In the genomic region with DNA sequence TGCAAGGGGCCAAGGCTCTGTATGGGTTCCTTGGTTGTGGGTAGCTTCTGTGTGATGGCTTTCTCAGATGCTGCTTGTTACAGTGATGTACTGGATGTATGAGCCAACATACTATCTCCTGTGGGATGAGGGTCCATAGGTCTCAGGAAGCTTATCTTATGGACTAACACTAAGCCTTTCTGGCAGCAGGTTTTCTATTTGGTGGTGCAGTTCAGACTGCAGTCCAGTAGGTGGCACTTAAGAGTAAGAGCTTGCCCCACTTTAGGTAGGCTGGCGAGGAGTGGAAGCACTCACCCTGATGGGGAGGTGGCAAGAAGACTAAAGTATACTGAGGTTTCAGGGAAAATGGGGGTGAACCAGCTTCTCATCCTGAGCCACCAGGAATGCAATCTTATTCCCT, we compare ENCODE assay signal across 8 cellular contexts.
DNase-seq lines count a peak whose midpoint lies in the region; ATAC-seq, FAIRE-seq and TF ChIP-seq lines count a peak whose summit lies in the region.

No MANE protein-coding gene starts in this region.

- no peaks in the 10 kb centered on the region for H3K36me3 ChIP-seq in GM12878 (ENCODE audit: control insufficient read depth in 2 of 2, insufficient read depth in 2 of 2, low read length in 1 of 2)

- no peak for TF ChIP-seq EP300 in GM12878 (IDR thresholded peaks at IDR 0.05; ENCODE audit: borderline replicate concordance in 1 of 2, control insufficient read depth in 1 of 2, low read depth in 2 of 2, low read length in 2 of 2)

- POLR2A ChIA-PET in GM12878 (lab: Charles Lee): no interaction called here

- CTCF ChIA-PET in GM12878 (lab: Yijun Ruan, JAX): interaction anchor here (0.5 to 2.7 kb wide), 20 partner anchors 9 to 1602 kb away, joined by 3 to 23 read pairs (median 4); no protein-coding TSS in a partner anchor

- no peaks in the 10 kb centered on the region for H3K79me2 ChIP-seq in GM12878 (ENCODE audit: control insufficient read depth, insufficient read depth, low read length)

- intact Hi-C loops in GM12878 (cut with micrococcal nuclease; ENCODE audit: unreplicated experiment): loop anchor here (2.0 to 5.0 kb wide), 2 partner anchors 209 to 403 kb away; no protein-coding TSS in a partner anchor

- H3K4me3 ChIP-seq in GM12865 (ENCODE audit: low read depth, low read length) (no peak overlapping the region), GM12878 (no peak overlapping the region)

- in situ Hi-C loops in ACHN (cut with HindIII; ENCODE audit: low pct_ligation_motif_present, low pct_unique_long_range_greater_than_20kb, low sequenced_read_pairs): no loop called here
- in situ Hi-C loops in GM12878 (cut with MboI): loop anchor here (10.0 kb wide), 2 partner anchors 205 to 1565 kb away; no protein-coding TSS in a partner anchor

- no peaks in the 10 kb centered on the region; the same call in 1 of the 2 replicates for H3K4me1 ChIP-seq in GM12878 (ENCODE audit: control insufficient read depth, insufficient read depth, low read length)

- H4K20me1 ChIP-seq in GM12878 (ENCODE audit: control insufficient read depth, insufficient read depth): no peaks in the 10 kb centered on the region

- TF ChIP-seq RAD21 in GM12878 (IDR thresholded peaks at IDR 0.05; ENCODE audit: insufficient read depth, low read depth, low read length): peak; percentile 71

- H3K9ac ChIP-seq in GM12878 (ENCODE audit: control insufficient read depth, insufficient read depth, low read length): no peak overlapping the region

- H3K27me3 ChIP-seq in GM12878 (replicated peaks in 1 of 2; ENCODE audit: control insufficient read depth in 2 of 2, insufficient read depth in 2 of 2, low read length in 1 of 2): no peaks in the 10 kb centered on the region; a peak in 1 of 4 replicates

- peak; percentile 49 for ATAC-seq in HG02884 (IDR thresholded peaks at IDR 0.05; ENCODE audit: unreplicated experiment)
- peak; percentile 85 for ATAC-seq in GM12878

- FAIRE-seq in GM12878 (lab: Jason Lieb, UNC): peak; percentile 23

- RAD21 ChIA-PET in GM12878 (lab: Charles Lee; ENCODE audit: unreplicated experiment): interaction anchor here (0.7 to 2.0 kb wide), 3 partner anchors 205 to 1551 kb away, joined by 3 to 16 read pairs (median 3); no protein-coding TSS in a partner anchor

- no peaks in the 10 kb centered on the region for H3K9me3 ChIP-seq in GM12878 (replicated peaks; ENCODE audit: control insufficient read depth, insufficient read depth, low read length)

- H2AFZ ChIP-seq in GM12878 (ENCODE audit: control insufficient read depth, low read depth, low read length): no peak overlapping the region

- H3K27ac ChIP-seq in GM12878 (ENCODE audit: control insufficient read depth, insufficient read depth): no peak overlapping the region

- TF ChIP-seq CTCF in GM12865 (IDR thresholded peaks at IDR 0.05; ENCODE audit: insufficient read depth, low read depth, low read length, missing control alignments) (peak; percentile 60), GM12878 (IDR thresholded peaks at IDR 0.05 in 2 of 3, conservative IDR thresholded peaks at IDR 0.05 in 1 of 3; ENCODE audit: control insufficient read depth in 2 of 3, extremely low read depth in 1 of 3, insufficient read depth in 1 of 3, low read depth in 3 of 3, low read length in 3 of 3) (peak; percentile 70 to 83 (median 80))

- no TSS peak for BruUV-seq in GM12878 (replicated peaks; lab: Mats Ljungman, UMichigan)

- DNase-seq in ACHN (peak; percentile 5), GM12865 (ENCODE audit: low read depth) (peak; percentile 65), OCI-M1 (lab: John Stamatoyannopoulos, UW) (peak; percentile 66), GM12878 (ENCODE audit: low read depth, low spot score) (peak; percentile 1), lung microvascular endothelial cell (ENCODE audit: low read depth in 2 of 2) (peak; percentile 46 to 59), NCI-H187 (lab: John Stamatoyannopoulos, UW) (no peak), NCI-H2029 (lab: John Stamatoyannopoulos, UW) (no peak)

- H3K4me2 ChIP-seq in GM12878 (ENCODE audit: control insufficient read depth, insufficient read depth): no peak overlapping the region

- TF ChIP-seq POLR2A in GM12878 (IDR thresholded peaks at IDR 0.05; ENCODE audit: low read depth, low read length): no peak

- SMC1A ChIA-PET in GM12878 (lab: Charles Lee; ENCODE audit: uncharacterized antibody, unreplicated experiment): interaction anchor here (1.1 to 1.7 kb wide), 4 partner anchors 14 to 1552 kb away, joined by 3 to 8 read pairs (median 5); no protein-coding TSS in a partner anchor

- 0% methylated on average over 1 of the region's 1 CpG for WGBS in GM12878 (ENCODE audit: insufficient coverage, insufficient replicate concordance, low lambda C conversion rate, missing lambda C conversion rate)

TF ChIP-seq in GM12878, 131 proteins besides CTCF, POLR2A, EP300 and RAD21:
- TF ChIP-seq YY1 (IDR thresholded peaks at IDR 0.05; ENCODE audit: low read depth, low read length) (peak; percentile 30; the same call in 1 of the 2 replicates), SUZ12 (IDR thresholded peaks at IDR 0.05; ENCODE audit: unreplicated experiment) (no peak), SMC3 (IDR thresholded peaks at IDR 0.05; ENCODE audit: borderline replicate concordance, low read length) (peak; percentile 72), MTA3 (IDR thresholded peaks at IDR 0.05; ENCODE audit: borderline replicate concordance, low read length) (no peak)

Comparison
In these comparisons a context has a peak if more than half of its experiments do, and no peak if none do; other contexts are left out.
1. DNase-seq: peak in ACHN (single experiment), GM12865 (single experiment), OCI-M1 (single experiment), GM12878 (single experiment) and lung microvascular endothelial cell (2 of 2); none in NCI-H187 (0 of 2) and NCI-H2029 (single experiment).